ENCODE assay signal across 8 cellular contexts in the genomic region with DNA sequence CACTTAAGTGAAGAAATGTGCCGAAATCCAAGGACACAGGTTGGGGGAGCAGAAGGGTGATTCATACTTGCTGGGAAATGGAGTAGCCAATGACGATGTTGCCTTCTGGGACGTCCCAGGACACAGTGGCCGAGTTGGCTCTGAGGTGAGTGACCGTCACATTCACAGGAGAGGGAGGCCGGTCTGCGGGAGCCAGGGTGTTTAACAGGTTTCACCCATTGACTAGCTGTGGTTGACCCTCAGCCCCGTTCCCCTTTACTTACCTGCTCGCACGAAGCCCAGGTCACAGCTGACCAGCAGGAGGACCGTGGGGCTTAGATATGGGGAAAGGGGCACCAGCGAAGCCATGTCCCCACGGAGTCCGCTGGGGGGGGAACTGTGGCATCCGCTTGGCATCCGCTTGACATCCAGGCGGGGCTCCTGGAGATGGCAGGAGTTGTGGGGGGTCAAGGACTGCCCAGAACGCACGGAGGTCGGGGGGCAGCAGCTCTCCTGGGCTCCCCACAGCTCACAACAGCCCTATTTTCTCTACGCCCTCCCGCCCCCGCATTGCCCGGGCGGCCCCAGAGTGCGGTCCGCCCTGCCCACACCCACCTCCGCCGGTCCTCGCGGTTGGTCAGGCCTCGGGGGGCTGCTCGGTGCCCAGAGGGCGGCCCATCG. TPM values are rescaled to one million over a fixed set of nuclear protein-coding genes. Genes with fewer than 3 reads are reported as not detected.
DNase-seq lines count a peak whose midpoint lies in the region; ATAC-seq and TF ChIP-seq lines count a peak whose summit lies in the region.

No MANE protein-coding gene starts in this region.

- H3K4me3 ChIP-seq in Caco-2 (ENCODE audit: low read depth, low read length) (peak overlapping the region; percentile 68), WERI-Rb-1 (ENCODE audit: low read depth, low read length) (peak overlapping the region; percentile 76)

- intact Hi-C loops in Caco-2 (cut with micrococcal nuclease; ENCODE audit: unreplicated experiment): loop anchor here (10.0 kb wide), 1 partner anchor 90 kb away; a partner anchor contains a TSS

- H3K4me3 Mint-ChIP-seq in Caco-2 (ENCODE audit: unreplicated experiment) (peak overlapping the region; percentile 63), osteocyte (ENCODE audit: unreplicated experiment) (peak overlapping the region; percentile 70)

- CTCF ChIA-PET in Caco-2 (lab: Charles Lee): no interaction called here

- H3K27me3 Mint-ChIP-seq in Caco-2 (ENCODE audit: insufficient read depth, unreplicated experiment) (peaks cover 5% of the 10 kb centered on the region), osteocyte (ENCODE audit: unreplicated experiment) (peaks cover 37% of the 10 kb centered on the region)

- DNase-seq in Caco-2 (peak in 1 of 2 experiments; percentile 16), WERI-Rb-1 (peak; percentile 33), fibroblast of the conjunctiva (ENCODE audit: low read depth) (peak; percentile 18), osteocyte (ENCODE audit: extremely low spot score, unreplicated experiment) (no peak), DMS153 (lab: John Stamatoyannopoulos, UW) (no peak)
- DNase-seq in effector CD4-positive, alpha-beta T cell: no peak

- H3K36me3 Mint-ChIP-seq in Caco-2 (ENCODE audit: insufficient read depth, unreplicated experiment) (peaks cover 6% of the 10 kb centered on the region), osteocyte (ENCODE audit: unreplicated experiment) (no peaks in the 10 kb centered on the region)

- POLR2A ChIA-PET in Caco-2 (lab: Charles Lee): no interaction called here

- TF ChIP-seq CTCF in Caco-2 (IDR thresholded peaks at IDR 0.05; ENCODE audit: insufficient read depth in 1 of 2, low read depth in 1 of 2, low read length in 1 of 2, severe bottlenecking in 1 of 2, unreplicated experiment in 1 of 2) (no peak), WERI-Rb-1 (IDR thresholded peaks at IDR 0.05; ENCODE audit: low read depth, low read length) (peak; percentile 27; the same call in 1 of the 2 replicates), osteocyte (IDR thresholded peaks at IDR 0.05) (no peak)

- no peaks in the 10 kb centered on the region for H3K9me3 Mint-ChIP-seq in Caco-2 (ENCODE audit: unreplicated experiment)
- H3K9me3 Mint-ChIP-seq in osteocyte (ENCODE audit: unreplicated experiment): no peaks in the 10 kb centered on the region

- peaks cover 14% of the 10 kb centered on the region for H3K4me1 Mint-ChIP-seq in Caco-2 (ENCODE audit: low read depth, unreplicated experiment)
- peaks cover 10% of the 10 kb centered on the region for H3K4me1 Mint-ChIP-seq in osteocyte (ENCODE audit: unreplicated experiment)

- no peaks in the 10 kb centered on the region for H3K36me3 ChIP-seq in Caco-2 (ENCODE audit: control insufficient read depth, insufficient read depth, low read length)
- no peaks in the 10 kb centered on the region for H3K36me3 ChIP-seq in WERI-Rb-1

- H3K4me1 ChIP-seq in Caco-2: peaks cover 28% of the 10 kb centered on the region; the same call in 1 of the 2 replicates

- BruUV-seq in Caco-2 (replicated peaks; lab: Mats Ljungman, UMichigan): no TSS peak

- no peaks in the 10 kb centered on the region for H3K9me3 ChIP-seq in Caco-2
- no peaks in the 10 kb centered on the region for H3K9me3 ChIP-seq in WERI-Rb-1 (ENCODE audit: severe bottlenecking)

- no peak overlapping the region for H3K27ac ChIP-seq in WERI-Rb-1

- H3K27ac Mint-ChIP-seq in Caco-2 (ENCODE audit: unreplicated experiment) (no peak overlapping the region), osteocyte (ENCODE audit: unreplicated experiment) (no peak overlapping the region)

- H3K27me3 ChIP-seq in Caco-2 (replicated peaks; ENCODE audit: control insufficient read depth, insufficient read depth, low read length) (no peaks in the 10 kb centered on the region), WERI-Rb-1 (ENCODE audit: insufficient read depth, low read depth, severe bottlenecking) (peaks cover 3% of the 10 kb centered on the region)

- ATAC-seq in HG02623 (IDR thresholded peaks at IDR 0.05; ENCODE audit: unreplicated experiment) (no peak), GM18519 (IDR thresholded peaks at IDR 0.05; ENCODE audit: low FRiP score, unreplicated experiment) (no peak)

RNA-seq across cellular contexts. Expression of a gene that starts 0.6 kb away (rescaled TPM):
- total RNA-seq in Caco-2 (2022) (2.4 and 2.5 TPM in 2 replicates), osteocyte (9.6 and 10.5 TPM in 2 replicates)

RNA-seq across cellular contexts. Expression of a gene that starts 2.2 kb away (rescaled TPM):
- total RNA-seq in Caco-2 (2022) (0.65 TPM in 1 of 2 replicates, not detected in the other), osteocyte (not detected in 2 replicates)

RNA-seq across cellular contexts. Expression of a gene that starts 4.9 kb away (rescaled TPM):
- total RNA-seq in Caco-2 (2022) (17.2 and 21.9 TPM in 2 replicates), osteocyte (42.5 and 46.4 TPM in 2 replicates)

RNA-seq across cellular contexts. Expression of a gene that starts 52.2 kb away (rescaled TPM):
- 47.8 and 53.9 TPM in 2 replicates for total RNA-seq in Caco-2 (2022)
- 2.3 and 3.2 TPM in 2 replicates for total RNA-seq in osteocyte

Comparison
In these comparisons a context has a peak if more than half of its experiments do, and no peak if none do; other contexts are left out.
1. DNase-seq: peak in WERI-Rb-1 (single experiment) and fibroblast of the conjunctiva (single experiment); none in osteocyte (single experiment), effector CD4-positive, alpha-beta T cell (single experiment) and DMS153 (single experiment).